ENCODE assay signal across 20 cellular contexts in the genomic region with DNA sequence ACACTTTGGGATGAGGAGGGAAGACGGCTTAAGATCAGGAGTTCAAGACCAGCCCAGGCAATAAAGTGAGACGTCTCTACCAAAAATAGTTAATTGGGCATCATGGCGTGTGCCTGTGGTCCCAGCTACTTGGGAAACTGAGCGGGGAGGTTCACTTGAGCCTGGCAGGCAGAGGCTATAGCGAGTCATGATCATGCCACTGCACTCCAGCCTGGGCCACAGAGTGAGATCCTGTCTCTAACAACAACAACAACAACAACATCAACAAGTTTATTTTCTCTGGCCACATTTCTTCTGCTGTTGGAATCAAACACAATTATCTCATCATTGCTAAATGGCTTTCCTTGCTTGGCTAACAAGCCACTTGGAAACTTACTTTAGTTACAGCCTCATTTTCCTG. TPM values are rescaled to one million over a fixed set of nuclear protein-coding genes. Genes with fewer than 3 reads are reported as not detected.
DNase-seq lines count a peak whose midpoint lies in the region; ATAC-seq, FAIRE-seq and TF ChIP-seq lines count a peak whose summit lies in the region.
"Had no signal": no experiment of that assay in that cellular context is flagged by ENCODE, and none has a peak within 500 bp of the region (broad histone marks: within the 10 kb centered on the region; RNA-seq: fewer than 3 reads in every experiment).

No MANE protein-coding gene starts in this region.

- no peaks in the 10 kb centered on the region for H3K79me2 ChIP-seq in ACC112 (ENCODE audit: control insufficient read depth, insufficient read depth, low read length, unreplicated experiment)
- no peaks in the 10 kb centered on the region for H3K79me2 ChIP-seq in GM23248 (ENCODE audit: insufficient read depth)
- H3K79me2 ChIP-seq in osteoblast (ENCODE audit: insufficient read depth, low read length): no peaks in the 10 kb centered on the region

- in situ Hi-C loops in GM23248 (cut with MboI): loop anchor here (25.0 kb wide), 3 partner anchors 186 to 636 kb away; partner anchors contain the start of gene RNU4ATAC

- H3K9me3 ChIP-seq in GM23248 (ENCODE audit: low read depth): no peaks in the 10 kb centered on the region
- no peaks in the 10 kb centered on the region for H3K9me3 ChIP-seq in osteoblast (ENCODE audit: low read depth, low read length)
- H3K9me3 ChIP-seq in small intestine (ENCODE audit: control insufficient read depth, low read depth): no peaks in the 10 kb centered on the region
- H3K9me3 ChIP-seq: heart right ventricle, SK-N-SH, testis had no signal

- no peaks in the 10 kb centered on the region for H3K27me3 ChIP-seq in ACC112 (ENCODE audit: insufficient read depth, low read length)
- H3K27me3 ChIP-seq in GM23248 (replicated peaks; ENCODE audit: insufficient read depth): no peaks in the 10 kb centered on the region
- no peaks in the 10 kb centered on the region for H3K27me3 ChIP-seq in osteoblast (ENCODE audit: insufficient read depth, low read length)
- H3K27me3 ChIP-seq in small intestine (ENCODE audit: control insufficient read depth in 2 of 2, insufficient read depth in 2 of 2, low read length in 2 of 2): no peaks in the 10 kb centered on the region
- H3K27me3 ChIP-seq: heart right ventricle, testis had no signal

- no peak for ATAC-seq in activated naive CD8-positive, alpha-beta T cell treated with anti-CD3 and anti-CD28 coated beads, Interleukin-2, amount 50 U/mL, for 24 hours

- H4K20me1 ChIP-seq in GM23248 (ENCODE audit: insufficient read depth) (no peaks in the 10 kb centered on the region), osteoblast (ENCODE audit: insufficient read depth, low read length) (no peaks in the 10 kb centered on the region)

- peaks cover 48% of the 10 kb centered on the region for H3K4me1 Mint-ChIP-seq in activated naive CD8-positive, alpha-beta T cell treated with anti-CD3 and anti-CD28 coated beads, Interleukin-2, amount 50 U/mL, for 24 hours
- H3K4me1 Mint-ChIP-seq: H9 had no signal

- H3K4me3 ChIP-seq in ACC112 (ENCODE audit: low read depth, low read length): no peak overlapping the region
- H3K4me3 ChIP-seq in GM23248: peak overlapping the region; percentile 42
- H3K4me3 ChIP-seq in osteoblast (ENCODE audit: insufficient read depth, low read length): no peak overlapping the region
- H3K4me3 ChIP-seq in small intestine (ENCODE audit: low read depth in 1 of 2, low read length in 2 of 2): no peak overlapping the region
- H3K4me3 ChIP-seq: heart right ventricle, smooth muscle cell, testis had no signal

- no peak for TF ChIP-seq CTCF in osteoblast (IDR thresholded peaks at IDR 0.05; ENCODE audit: extremely low read depth, low read depth, low read length)

- no peak overlapping the region for H3K4me3 Mint-ChIP-seq in activated naive CD8-positive, alpha-beta T cell treated with anti-CD3 and anti-CD28 coated beads, Interleukin-2, amount 50 U/mL, for 24 hours
- H3K4me3 Mint-ChIP-seq: H9 had no signal

- no peak for FAIRE-seq in small intestine (lab: Jason Lieb, UNC)
- FAIRE-seq: GM12892 had no signal

- H3K36me3 Mint-ChIP-seq in activated naive CD8-positive, alpha-beta T cell treated with anti-CD3 and anti-CD28 coated beads, Interleukin-2, amount 50 U/mL, for 24 hours (ENCODE audit: low read depth): peaks cover 23% of the 10 kb centered on the region

- H3F3A ChIP-seq in GM23248 (ENCODE audit: insufficient read depth): peaks cover 55% of the 10 kb centered on the region

- DNase-seq in GM23248: peak; percentile 27
- DNase-seq in activated naive CD8-positive, alpha-beta T cell treated with anti-CD3 and anti-CD28 coated beads, Interleukin-2, amount 50 U/mL, for 24 hours: no peak
- no peak for DNase-seq in osteoblast (ENCODE audit: insufficient read length, low spot score, missing footprints)
- no peak for DNase-seq in MV-4-11 (lab: John Stamatoyannopoulos, UW)
- no peak for DNase-seq in small intestine
- no peak for DNase-seq in NCI-H69 (lab: John Stamatoyannopoulos, UW)
- DNase-seq: activated CD4-positive, alpha-beta T cell treated with anti-CD3 and anti-CD28 coated beads, Interleukin-2, amount 50 U/mL, for 1 hour; H9; heart right ventricle; left cardiac atrium; NCI-H1092; NCI-H187; NCI-H526 treated with DMSO at 0.1 percent for 48 hours; RPMI8226; SK-N-SH; stimulated activated CD4-positive, alpha-beta T cell treated with anti-CD3 and anti-CD28 coated beads, Interleukin-2, amount 100 ng/mL, for 24 hours; testis had no signal

- H3K27ac ChIP-seq in ACC112 (ENCODE audit: low read depth, low read length) (peak overlapping the region; percentile 97), GM23248 (peak overlapping the region; percentile 93), osteoblast (ENCODE audit: low read depth, low read length) (peak overlapping the region; percentile 79), small intestine (ENCODE audit: low read depth in 1 of 2, low read length in 1 of 2) (no peak overlapping the region)
- H3K27ac ChIP-seq: heart right ventricle, testis had no signal

- H3K4me2 ChIP-seq in GM23248 (ENCODE audit: unreplicated experiment) (peak overlapping the region; percentile 85), osteoblast (ENCODE audit: insufficient read depth, low read length) (no peak overlapping the region)

- no peaks in the 10 kb centered on the region for H3K9me2 ChIP-seq in GM23248 (ENCODE audit: insufficient read depth)
- H3K9me2 ChIP-seq: SK-N-SH had no signal

- H3K9me3 Mint-ChIP-seq in activated naive CD8-positive, alpha-beta T cell treated with anti-CD3 and anti-CD28 coated beads, Interleukin-2, amount 50 U/mL, for 24 hours: no peaks in the 10 kb centered on the region
- H3K9me3 Mint-ChIP-seq: H9 had no signal

- H3K27me3 Mint-ChIP-seq in activated naive CD8-positive, alpha-beta T cell treated with anti-CD3 and anti-CD28 coated beads, Interleukin-2, amount 50 U/mL, for 24 hours: no peaks in the 10 kb centered on the region

- 5 to 10% methylated on average over 5 of the region's 5 CpGs for WGBS in GM23248 (ENCODE audit: low coverage in 1 of 2, low lambda C conversion rate in 2 of 2, missing lambda C conversion rate in 2 of 2), 2 experiments
- WGBS in small intestine, 3 donors: 66 to 85% (median 83%) methylated on average over 5 of the region's 5 CpGs

- H2AFZ ChIP-seq in ACC112 (ENCODE audit: low read length, unreplicated experiment): no peak overlapping the region
- H2AFZ ChIP-seq in GM23248: peak overlapping the region; percentile 50
- peak overlapping the region; percentile 24 for H2AFZ ChIP-seq in osteoblast (ENCODE audit: low read length)

- H3K4me1 ChIP-seq in ACC112 (ENCODE audit: control insufficient read depth, insufficient read depth, low read length, unreplicated experiment): peaks cover 19% of the 10 kb centered on the region
- peaks cover 27% of the 10 kb centered on the region for H3K4me1 ChIP-seq in GM23248 (ENCODE audit: insufficient read depth)
- H3K4me1 ChIP-seq in osteoblast (ENCODE audit: insufficient read depth, low read length): peaks cover 13% of the 10 kb centered on the region
- no peaks in the 10 kb centered on the region for H3K4me1 ChIP-seq in small intestine (ENCODE audit: control insufficient read depth in 2 of 2, insufficient read depth in 1 of 2, low read depth in 1 of 2, low read length in 1 of 2)
- H3K4me1 ChIP-seq: testis had no signal

- H3K9ac ChIP-seq in GM23248: peak overlapping the region; percentile 69
- H3K9ac ChIP-seq: SK-N-SH had no signal

- peak overlapping the region; percentile 86 for H3K27ac Mint-ChIP-seq in activated naive CD8-positive, alpha-beta T cell treated with anti-CD3 and anti-CD28 coated beads, Interleukin-2, amount 50 U/mL, for 24 hours
- H3K27ac Mint-ChIP-seq: H9 had no signal

- H3K36me3 ChIP-seq in ACC112 (ENCODE audit: insufficient read depth, low read length): peaks cover 16% of the 10 kb centered on the region
- peaks cover 18% of the 10 kb centered on the region for H3K36me3 ChIP-seq in GM23248 (ENCODE audit: low read depth)
- peaks cover 18% of the 10 kb centered on the region for H3K36me3 ChIP-seq in osteoblast (ENCODE audit: insufficient read depth, low read length)
- peaks cover 0 to 3% of the 10 kb centered on the region in 2 donors for H3K36me3 ChIP-seq in small intestine (ENCODE audit: control insufficient read depth in 2 of 2, insufficient read depth in 2 of 2, low read length in 2 of 2)

RNA-seq across cellular contexts. Expression of gene NIFK, which starts 13.4 kb away (rescaled TPM):
- total RNA-seq in GM23248 (2014; rRNA removed; shearing (Covaris generic)): 42.5 and 56.2 TPM in 2 replicates
- 101 and 107 TPM in 2 replicates for polyA plus RNA-seq in GM23248 (2016; fragmentation: Nextera tagmentation; extraction: Ambion mirVana)
- total RNA-seq in osteoblast: 38.6 and 42.7 TPM in 2 replicates
- polyA plus RNA-seq in small intestine: 10 to 100 TPM; 12.1 to 39.6 (median 21.9) TPM

RNA-seq across cellular contexts. Expression of gene TSN, which starts 32.1 kb away (rescaled TPM):
- 65.7 and 79.0 TPM in 2 replicates for total RNA-seq in GM23248 (2014; rRNA removed; shearing (Covaris generic))
- 74.6 and 78.9 TPM in 2 replicates for polyA plus RNA-seq in GM23248 (2016; fragmentation: Nextera tagmentation; extraction: Ambion mirVana)
- total RNA-seq in osteoblast: 48.0 and 50.7 TPM in 2 replicates
- polyA plus RNA-seq in small intestine: 10 to 100 TPM; 16.2 to 42.7 (median 17.0) TPM

Comparison
In these comparisons a context has a peak if more than half of its experiments do, and no peak if none do; other contexts are left out.
1. H3K27ac ChIP-seq: peak in ACC112 (single experiment), GM23248 (single experiment) and osteoblast (single experiment); none in small intestine (0 of 2).